ENCODE assay signal across 13 cellular contexts in genomic region chr14:81427348-81428058, GRCh38. TPM values are rescaled to one million over a fixed set of nuclear protein-coding genes. Genes with fewer than 3 reads are reported as not detected.
DNase-seq lines count a peak whose midpoint lies in the region; ATAC-seq and TF ChIP-seq lines count a peak whose summit lies in the region.
"Had no signal": no experiment of that assay in that cellular context is flagged by ENCODE, and none has a peak within 500 bp of the region (broad histone marks: within the 10 kb centered on the region; RNA-seq: fewer than 3 reads in every experiment).

No MANE protein-coding gene starts in this region.

- H3K4me1 ChIP-seq in psoas muscle: peaks cover 35% of the 10 kb centered on the region

- DNase-seq in HUDEP-2 (lab: John Stamatoyannopoulos, UW; ENCODE audit: unreplicated experiment in 76 of 76): peak in 70 of 76 experiments; percentile 13 to 85 (median 60)
- peak; percentile 88 for DNase-seq in OCI-M1 (lab: John Stamatoyannopoulos, UW)
- DNase-seq in Right ventricle myocardium superior: peak; percentile 58
- DNase-seq in psoas muscle: peak; percentile 49 to 72
- no peak for DNase-seq in hippocampal formation (lab: John Stamatoyannopoulos, UW)
- no peak for DNase-seq in NCI-H2196 (lab: John Stamatoyannopoulos, UW; ENCODE audit: unreplicated experiment)
- DNase-seq: activated CD4-positive, alpha-beta T cell treated with anti-CD3 and anti-CD28 coated beads for 48 hours; activated naive CD8-positive, alpha-beta T cell treated with anti-CD3 and anti-CD28 coated beads, Interleukin-2, amount 50 U/mL, for 24 hours; DND-41; mesenchymal stem cell; stimulated activated naive CD4-positive, alpha-beta T cell treated with Interleukin-2 at 50 U/mL for 16 hours had no signal

- peak; percentile 44 for ATAC-seq in Right ventricle myocardium superior (ENCODE audit: poor library complexity)
- ATAC-seq in psoas muscle: peak; percentile 73 to 84 (median 75)
- ATAC-seq in HG03378 (IDR thresholded peaks at IDR 0.05; ENCODE audit: unreplicated experiment): no peak
- no peak for ATAC-seq in HG02973 (IDR thresholded peaks at IDR 0.05; ENCODE audit: unreplicated experiment)
- ATAC-seq: activated naive CD8-positive, alpha-beta T cell treated with anti-CD3 and anti-CD28 coated beads, Interleukin-2, amount 50 U/mL, for 24 hours had no signal

- intact Hi-C loops in Right ventricle myocardium superior (cut with DNase I) (no loop called here), psoas muscle (cut with DNase I) (no loop called here)

- peaks cover 0 to 5% of the 10 kb centered on the region in 2 donors for H3K36me3 ChIP-seq in psoas muscle (ENCODE audit: insufficient read depth in 1 of 2, low read depth in 1 of 2)

- H3K27ac ChIP-seq in psoas muscle: peak overlapping the region; percentile 34

- H3K4me3 ChIP-seq in psoas muscle: peak overlapping the region; percentile 3

- no peaks in the 10 kb centered on the region for H3K9me3 ChIP-seq in psoas muscle

- WGBS in psoas muscle, 3 donors: 21 to 24% (median 22%) methylated on average over 8 of the region's 8 CpGs

- no peak for TF ChIP-seq CTCF in psoas muscle (IDR thresholded peaks at IDR 0.05)

- H3K27me3 ChIP-seq in psoas muscle (ENCODE audit: insufficient read depth in 3 of 3, low read length in 2 of 3): no peaks in the 10 kb centered on the region

RNA-seq across cellular contexts. Expression of gene STON2, which starts 27.4 kb away (rescaled TPM):
- total RNA-seq in Right ventricle myocardium superior: 12.0 TPM
- total RNA-seq in psoas muscle: 100 to 1,000 TPM in 1 of 4 donors, 10 to 100 TPM in 3; 37.4 to 147 (median 77.1) TPM
- 10 to 100 TPM in 1 of 3 donors, 1 to 10 TPM in 2; 4.8 to 18.2 (median 6.2) TPM for polyA plus RNA-seq in psoas muscle

Comparison
In these comparisons a context has a peak if more than half of its experiments do, and no peak if none do; other contexts are left out.
1. DNase-seq: peak in HUDEP-2 (70 of 76), OCI-M1 (single experiment), Right ventricle myocardium superior (single experiment) and psoas muscle (2 of 2); none in hippocampal formation (0 of 2) and NCI-H2196 (single experiment).
2. ATAC-seq: peak in Right ventricle myocardium superior (single experiment) and psoas muscle (4 of 4); none in HG03378 (single experiment) and HG02973 (single experiment).